Comparison of ENCODE assay signal across 26 cellular contexts in genomic region chr6:144052488-144052887, GRCh38.
"Had no signal": no experiment of that assay in that cellular context is flagged by ENCODE, and none has a peak within 500 bp of the region (broad histone marks: within the 10 kb centered on the region; RNA-seq: fewer than 3 reads in every experiment).

No MANE protein-coding gene starts in this region.

- H3K27me3 ChIP-seq: colonic mucosa, esophagus squamous epithelium, gastrocnemius medialis, heart right ventricle, left lung had no signal

- H3K27ac ChIP-seq: colonic mucosa, epithelial cell of prostate, esophagus squamous epithelium, gastrocnemius medialis, heart right ventricle, left lung, lower lobe of right lung had no signal

- H3K4me1 ChIP-seq: colonic mucosa, esophagus squamous epithelium, gastrocnemius medialis, lower lobe of right lung had no signal

- FAIRE-seq: endometrium, islet of Langerhans, keratinocyte had no signal

- H3K4me3 ChIP-seq: colonic mucosa, esophagus squamous epithelium, gastrocnemius medialis, heart right ventricle, left lung, lower lobe of right lung, mucosa of descending colon had no signal

- DNase-seq: colonic mucosa; cortex of kidney; effector CD8-positive, alpha-beta T cell; effector memory CD8-positive, alpha-beta T cell; endodermal cell; erythroblast; esophagus squamous epithelium; foreskin fibroblast; foreskin melanocyte; gastrocnemius medialis; glutamatergic neuron; head of caudate nucleus; heart right ventricle; hippocampal formation; left cardiac atrium; left lung; left ventricle myocardium superior; lower lobe of right lung; mesenchymal stem cell; mucosa of descending colon; naive B cell had no signal

- ATAC-seq: effector memory CD8-positive, alpha-beta T cell; esophagus mucosa; gastrocnemius medialis; heart right ventricle; left cardiac atrium; left lung; left ventricle myocardium superior; lower lobe of right lung; mucosa of descending colon had no signal

- H3K9me3 ChIP-seq: colonic mucosa, esophagus squamous epithelium, gastrocnemius medialis, lower lobe of right lung, mucosa of descending colon had no signal

- H3K36me3 ChIP-seq: colonic mucosa, esophagus squamous epithelium, gastrocnemius medialis, heart right ventricle, left lung, lower lobe of right lung had no signal
